Comparison of ENCODE assay signal across 10 cellular contexts in genomic region chrX:153381684-153382532, GRCh38. TPM values are rescaled to one million over a fixed set of nuclear protein-coding genes. Genes with fewer than 3 reads are reported as not detected.
DNase-seq lines count a peak whose midpoint lies in the region; ATAC-seq, FAIRE-seq and TF ChIP-seq lines count a peak whose summit lies in the region.
"Had no signal": no experiment of that assay in that cellular context is flagged by ENCODE, and none has a peak within 500 bp of the region (broad histone marks: within the 10 kb centered on the region; RNA-seq: fewer than 3 reads in every experiment).

No MANE protein-coding gene starts in this region.

- no peaks in the 10 kb centered on the region for H3K79me2 ChIP-seq in K562 (ENCODE audit: control insufficient read depth, insufficient read depth, low read length)

- H3K4me1 ChIP-seq in K562 (replicated peaks in 1 of 2; ENCODE audit: control insufficient read depth in 2 of 2, insufficient read depth in 2 of 2, low read length in 2 of 2) = peaks cover 33% of the 10 kb centered on the region in 2 experiments
- no peaks in the 10 kb centered on the region for H3K4me1 ChIP-seq in lung (ENCODE audit: control insufficient read depth in 2 of 2, insufficient read depth in 2 of 2, low read length in 2 of 2)

- peaks cover 6% of the 10 kb centered on the region; the same call in 1 of the 2 replicates for H3K9me3 ChIP-seq in K562 (replicated peaks; ENCODE audit: control insufficient read depth, insufficient read depth, low read depth, low read length)
- peaks cover 0 to 12% of the 10 kb centered on the region in 2 donors for H3K9me3 ChIP-seq in lung (ENCODE audit: control insufficient read depth in 2 of 2, insufficient read depth in 1 of 2, low read length in 1 of 2)
- H3K9me3 ChIP-seq: thyroid gland had no signal

- 15% methylated on average over 11 of the region's 12 CpGs for WGBS in K562 (ENCODE audit: insufficient coverage, low coverage, missing lambda C conversion rate)
- WGBS in lung, 2 donors = 46 to 56% methylated on average over 11 to 12 of the region's 12 CpGs

- no peaks in the 10 kb centered on the region for H3K9me1 ChIP-seq in K562 (ENCODE audit: control insufficient read depth, insufficient read depth, low read length)

- H3K9ac ChIP-seq in K562 (ENCODE audit: insufficient read depth in 1 of 2, low read depth in 2 of 2, low read length in 2 of 2) = peak overlapping the region in 1 of 2 experiments; percentile 24; a peak in 3 of 4 replicates

- no peaks in the 10 kb centered on the region for H3K36me3 ChIP-seq in K562 (ENCODE audit: control insufficient read depth, insufficient read depth, low read length)
- H3K36me3 ChIP-seq in lung (ENCODE audit: control insufficient read depth in 2 of 2, insufficient read depth in 2 of 2, low read length in 2 of 2) = no peaks in the 10 kb centered on the region
- H3K36me3 ChIP-seq: thyroid gland had no signal

- H3K27ac ChIP-seq in K562 (ENCODE audit: extremely low read depth, low read depth, low read length) = peak overlapping the region; percentile 65
- peak overlapping the region; percentile 5 to 26 for H3K27ac ChIP-seq in lung (ENCODE audit: low read depth in 1 of 2, low read length in 1 of 2)
- H3K27ac ChIP-seq: thyroid gland had no signal

- peak; percentile 63 to 64 for TF ChIP-seq RAD21 in K562 (CRISPR knock-in tag; conservative IDR thresholded peaks at IDR 0.05 in 1 of 2, IDR thresholded peaks at IDR 0.05 in 1 of 2)

- H3K27me3 ChIP-seq in K562 (ENCODE audit: control insufficient read depth in 2 of 2, insufficient read depth in 2 of 2, low read length in 2 of 2) (no peaks in the 10 kb centered on the region; a peak in 1 of 5 replicates), lung (ENCODE audit: control insufficient read depth, insufficient read depth) (no peaks in the 10 kb centered on the region)
- H3K27me3 ChIP-seq: thyroid gland had no signal

- CTCF ChIA-PET in K562 (lab: Yijun Ruan, JAX; ENCODE audit: low intra/inter-chr PET ratio) = no interaction called here

- TF ChIP-seq POLR2A in K562 (conservative IDR thresholded peaks at IDR 0.05) = no peak

- peak; percentile 59 for TF ChIP-seq EP300 in K562 (IDR thresholded peaks at IDR 0.05; ENCODE audit: low read length)

- TF ChIP-seq CTCF in K562 (IDR thresholded peaks at IDR 0.05 in 2 of 3, conservative IDR thresholded peaks at IDR 0.05 in 1 of 3; ENCODE audit: insufficient read depth in 2 of 3, low read depth in 1 of 3, low read length in 3 of 3) = peak; percentile 46 to 57 (median 56)
- TF ChIP-seq CTCF in lung (IDR thresholded peaks at IDR 0.05; ENCODE audit: control extremely low read depth, extremely low read depth) = no peak

- peak overlapping the region; percentile 87 for H2AFZ ChIP-seq in K562 (ENCODE audit: low read depth, low read length)

- peak; percentile 96 for FAIRE-seq in K562 (lab: Jason Lieb, UNC)
- FAIRE-seq: frontal cortex had no signal

- POLR2A ChIA-PET in K562 (lab: Yijun Ruan, JAX) = interaction anchor here (0.5 to 1.5 kb wide), 4 partner anchors 16 to 349 kb away, joined by 3 to 5 read pairs (median 4); no protein-coding TSS in a partner anchor

- intact Hi-C loops in K562 (cut with micrococcal nuclease) = loop anchor here (5.0 kb wide), 1 partner anchor 45 kb away; no protein-coding TSS in a partner anchor

- in situ Hi-C loops in K562 (cut with MboI) = no loop called here

- DNase-seq in C1 segment of cervical spinal cord (lab: John Stamatoyannopoulos, UW) = peak in 8 of 14 donors; percentile 7 to 59 (median 30)
- peak; percentile 70 for DNase-seq in H4 (ENCODE audit: low spot score)
- peak; percentile 74 for DNase-seq in NCI-H526 treated with DMSO at 0.1 percent for 48 hours (lab: John Stamatoyannopoulos, UW)
- peak; percentile 62 to 75 (median 68) for DNase-seq in K562 (ENCODE audit: extremely low read depth in 1 of 4, low spot score in 3 of 4)
- DNase-seq in lung (ENCODE audit: low spot score) = no peak

- peak overlapping the region; percentile 71 for H3K4me2 ChIP-seq in K562 (ENCODE audit: insufficient read depth, low read length)

- peak; percentile 89 for ATAC-seq in K562
- ATAC-seq in lung (ENCODE audit: insufficient read depth, low FRiP score) = peak; percentile 51
- ATAC-seq in HG03457 (IDR thresholded peaks at IDR 0.05; ENCODE audit: unreplicated experiment) = no peak
- ATAC-seq in GM18858 (IDR thresholded peaks at IDR 0.05; ENCODE audit: unreplicated experiment) = no peak
- no peak for ATAC-seq in HG03097 (IDR thresholded peaks at IDR 0.05; ENCODE audit: low FRiP score, unreplicated experiment)

- H3K4me3 ChIP-seq in K562 (no peak overlapping the region), lung (no peak overlapping the region)
- H3K4me3 ChIP-seq: thyroid gland had no signal

- no peaks in the 10 kb centered on the region for H4K20me1 ChIP-seq in K562 (replicated peaks; ENCODE audit: control insufficient read depth, insufficient read depth, low read length)

- BruUV-seq in K562 (replicated peaks; lab: Mats Ljungman, UMichigan) = no TSS peak

TF ChIP-seq in K562, 482 proteins besides CTCF, POLR2A, EP300 and RAD21 (continues in another document):
- TF ChIP-seq GATAD2A (IDR thresholded peaks at IDR 0.05) = 0 out of 2 replicates have a peak, but pooled peaks have one; percentile 72
- TF ChIP-seq NFIC (IDR thresholded peaks at IDR 0.05) = peak; percentile 96

RNA-seq across cellular contexts. Expression of gene PNMA6E, which starts 19.2 kb away (rescaled TPM):
- total RNA-seq in H4 (2014; rRNA removed; shearing (Covaris generic)) = not detected in 2 replicates
- total RNA-seq in K562 (2011; cell fraction: chromatin; rRNA removed; ENCODE audit: low replicate concordance) = not detected in 2 replicates
- total RNA-seq in K562 (2011; cell fraction: nucleolus; rRNA removed) = not detected in 2 replicates
- not detected in 2 replicates for total RNA-seq in K562 (2011; cell fraction: nucleoplasm; rRNA removed)
- total RNA-seq in K562 (2014; rRNA removed) = not detected in 2 replicates
- not detected in 2 replicates for total RNA-seq in K562 (2014; rRNA removed; fragmentation: Illumina TruSeq; extraction: Trizol)
- total RNA-seq in K562 (2015; rRNA removed; fragmentation: Illumina TruSeq; extraction: Trizol) = not detected in 2 replicates
- total RNA-seq in K562 (2021) = not detected in 2 replicates
- not detected in 2 replicates for polyA plus RNA-seq in K562 (2011; rRNA removed)
- polyA plus RNA-seq in K562 (2011; cell fraction: cytosol; rRNA removed) = not detected in 2 replicates
- not detected in 2 replicates for polyA plus RNA-seq in K562 (2011; cell fraction: nucleus; rRNA removed)
- polyA plus RNA-seq in K562 (2012) = not detected in 2 replicates
- not detected in 2 replicates for polyA plus RNA-seq in K562 (2014; fragmentation: Illumina TruSeq; extraction: Trizol)
- not detected for polyA plus RNA-seq in K562 (2014; fragmentation: Nextera tagmentation; extraction: Ambion mirVana)
- polyA plus RNA-seq in K562 (2014; rRNA removed) = 0.03 TPM in 1 of 2 replicates, not detected in the other
- polyA minus RNA-seq in K562 (2011; rRNA and poly(A)+ RNA removed) = not detected in 2 replicates
- not detected in 2 replicates for polyA minus RNA-seq in K562 (2011; cell fraction: cytosol; rRNA and poly(A)+ RNA removed)
- polyA minus RNA-seq in K562 (2011; cell fraction: nucleus; rRNA and poly(A)+ RNA removed) = not detected in 2 replicates
- not detected for total RNA-seq in lung
- polyA plus RNA-seq in lung = under 1 TPM in 1 of 2 donors, not detected in 1; 0.08 TPM
- total RNA-seq: frontal cortex, thyroid gland had no signal

RNA-seq across cellular contexts. Expression of gene ZFP92, which starts 29.4 kb away (rescaled TPM):
- total RNA-seq in H4 (2014; rRNA removed; shearing (Covaris generic)) = not detected in 2 replicates
- total RNA-seq in K562 (2011; cell fraction: chromatin; rRNA removed; ENCODE audit: low replicate concordance) = 3.0 and 4.1 TPM in 2 replicates
- 2.5 and 2.8 TPM in 2 replicates for total RNA-seq in K562 (2011; cell fraction: nucleolus; rRNA removed)
- total RNA-seq in K562 (2011; cell fraction: nucleoplasm; rRNA removed) = 2.9 and 3.5 TPM in 2 replicates
- total RNA-seq in K562 (2014; rRNA removed) (2.0 and 2.9 TPM in 2 replicates), K562 (2014; rRNA removed; fragmentation: Illumina TruSeq; extraction: Trizol) (1.5 and 1.8 TPM in 2 replicates), K562 (2015; rRNA removed; fragmentation: Illumina TruSeq; extraction: Trizol) (2.6 and 2.7 TPM in 2 replicates), K562 (2021) (3.3 and 3.5 TPM in 2 replicates), lung (1 to 10 TPM; 1.5 to 3.6 TPM)
- polyA plus RNA-seq in K562 (2011; rRNA removed) (0.98 and 1.2 TPM in 2 replicates), K562 (2014; fragmentation: Illumina TruSeq; extraction: Trizol) (2.1 and 2.4 TPM in 2 replicates), K562 (2014; fragmentation: Nextera tagmentation; extraction: Ambion mirVana) (under 1 TPM; 0.32 to 0.34 TPM), K562 (2014; rRNA removed) (1.3 and 1.9 TPM in 2 replicates), lung (1 to 10 TPM in 1 of 2 donors, under 1 TPM in 1; 0.69 to 1.5 TPM)
- 1.0 and 1.2 TPM in 2 replicates for polyA plus RNA-seq in K562 (2011; cell fraction: cytosol; rRNA removed)
- 2.0 and 3.1 TPM in 2 replicates for polyA plus RNA-seq in K562 (2011; cell fraction: nucleus; rRNA removed)
- 2.7 and 3.3 TPM in 2 replicates for polyA plus RNA-seq in K562 (2012)
- 1.4 TPM in 2 replicates for polyA minus RNA-seq in K562 (2011; rRNA and poly(A)+ RNA removed)
- polyA minus RNA-seq in K562 (2011; cell fraction: cytosol; rRNA and poly(A)+ RNA removed) = 1.5 and 1.6 TPM in 2 replicates
- 0.94 and 1.7 TPM in 2 replicates for polyA minus RNA-seq in K562 (2011; cell fraction: nucleus; rRNA and poly(A)+ RNA removed)

RNA-seq across cellular contexts. Expression of gene ZNF275, which starts 48.0 kb away (rescaled TPM):
- 6.0 and 6.3 TPM in 2 replicates for total RNA-seq in H4 (2014; rRNA removed; shearing (Covaris generic))
- 32.0 and 37.4 TPM in 2 replicates for total RNA-seq in K562 (2011; cell fraction: chromatin; rRNA removed; ENCODE audit: low replicate concordance)
- 18.6 and 21.2 TPM in 2 replicates for total RNA-seq in K562 (2011; cell fraction: nucleolus; rRNA removed)
- total RNA-seq in K562 (2011; cell fraction: nucleoplasm; rRNA removed) = 29.5 and 33.1 TPM in 2 replicates
- total RNA-seq in K562 (2014; rRNA removed) = 7.8 and 10.0 TPM in 2 replicates
- 8.7 and 9.1 TPM in 2 replicates for total RNA-seq in K562 (2014; rRNA removed; fragmentation: Illumina TruSeq; extraction: Trizol)
- 12.3 and 12.5 TPM in 2 replicates for total RNA-seq in K562 (2015; rRNA removed; fragmentation: Illumina TruSeq; extraction: Trizol)
- total RNA-seq in K562 (2021) = 16.9 and 19.1 TPM in 2 replicates
- polyA plus RNA-seq in K562 (2011; rRNA removed) = 15.3 and 16.9 TPM in 2 replicates
- polyA plus RNA-seq in K562 (2011; cell fraction: cytosol; rRNA removed) = 14.6 and 17.9 TPM in 2 replicates
- 25.4 and 33.4 TPM in 2 replicates for polyA plus RNA-seq in K562 (2011; cell fraction: nucleus; rRNA removed)
- 12.2 and 20.2 TPM in 2 replicates for polyA plus RNA-seq in K562 (2012)
- 15.0 and 17.4 TPM in 2 replicates for polyA plus RNA-seq in K562 (2014; fragmentation: Illumina TruSeq; extraction: Trizol)
- 1 to 10 TPM; 2.1 to 3.1 TPM for polyA plus RNA-seq in K562 (2014; fragmentation: Nextera tagmentation; extraction: Ambion mirVana)
- polyA plus RNA-seq in K562 (2014; rRNA removed) = 12.0 and 13.6 TPM in 2 replicates
- 22.3 and 27.7 TPM in 2 replicates for polyA minus RNA-seq in K562 (2011; rRNA and poly(A)+ RNA removed)
- 11.3 and 14.6 TPM in 2 replicates for polyA minus RNA-seq in K562 (2011; cell fraction: cytosol; rRNA and poly(A)+ RNA removed)
- 9.7 and 13.0 TPM in 2 replicates for polyA minus RNA-seq in K562 (2011; cell fraction: nucleus; rRNA and poly(A)+ RNA removed)
- total RNA-seq in lung = 10 to 100 TPM in 1 of 2 donors, 1 to 10 TPM in 1; 9.7 to 11.5 TPM
- 1 to 10 TPM; 2.7 to 3.6 TPM for polyA plus RNA-seq in lung

Comparison
In these comparisons a context has a peak if more than half of its experiments do, and no peak if none do; other contexts are left out.
1. ATAC-seq: peak in K562 (single experiment) and lung (single experiment); none in HG03457 (single experiment), GM18858 (single experiment) and HG03097 (single experiment).